ENCODE assay signal across 18 cellular contexts in genomic region chr16:86901483-86901882, GRCh38.
DNase-seq lines count a peak whose midpoint lies in the region; ATAC-seq, FAIRE-seq and TF ChIP-seq lines count a peak whose summit lies in the region.
"Had no signal": no experiment of that assay in that cellular context is flagged by ENCODE, and none has a peak within 500 bp of the region (broad histone marks: within the 10 kb centered on the region; RNA-seq: fewer than 3 reads in every experiment).

No MANE protein-coding gene starts in this region.

- H3K27ac Mint-ChIP-seq in T-helper 2 cell treated with Interferon-gamma antibody and Interleukin-4, amounts not matched to agents 5 μg/mL and 100 μg/mL, for 36 hours = no peak overlapping the region
- H3K27ac Mint-ChIP-seq: memory B cell had no signal

- H3K27ac ChIP-seq in pancreas = no peak overlapping the region
- H3K27ac ChIP-seq: epithelial cell of prostate, neutrophil had no signal

- H3K27me3 Mint-ChIP-seq in T-helper 2 cell treated with Interferon-gamma antibody and Interleukin-4, amounts not matched to agents 5 μg/mL and 100 μg/mL, for 36 hours (ENCODE audit: low read depth) = no peaks in the 10 kb centered on the region

- H3K9ac ChIP-seq in adipocyte (ENCODE audit: low read length) = no peak overlapping the region

- intact Hi-C loops in pancreas (cut with DNase I) = no loop called here

- H3K4me1 ChIP-seq in adipocyte (ENCODE audit: control insufficient read depth, insufficient read depth, low read length) (no peaks in the 10 kb centered on the region), pancreas (no peaks in the 10 kb centered on the region)

- no peaks in the 10 kb centered on the region for H3K4me1 Mint-ChIP-seq in T-helper 2 cell treated with Interferon-gamma antibody and Interleukin-4, amounts not matched to agents 5 μg/mL and 100 μg/mL, for 36 hours (ENCODE audit: low read depth)
- H3K4me1 Mint-ChIP-seq: memory B cell had no signal

- peak; percentile 75 to 91 (median 84) for ATAC-seq in pancreas
- ATAC-seq in HG03521 (IDR thresholded peaks at IDR 0.05; ENCODE audit: unreplicated experiment) = no peak

- H3K4me3 ChIP-seq in adipocyte (ENCODE audit: low read length) (no peak overlapping the region), fibroblast of mammary gland (ENCODE audit: control insufficient read depth, low read depth, low read length) (no peak overlapping the region), pancreas (no peak overlapping the region)

- peak; percentile 6 for DNase-seq in T-helper 2 cell treated with Interferon-gamma antibody and Interleukin-4, amounts not matched to agents 5 μg/mL and 100 μg/mL, for 36 hours (ENCODE audit: low spot score)
- no peak for DNase-seq in T-helper 2 cell
- DNase-seq in adipocyte (ENCODE audit: low read depth) = peak; percentile 17
- DNase-seq in fibroblast of mammary gland (ENCODE audit: low read depth) = peak; percentile 49
- DNase-seq in pancreas = peak in 3 of 6 donors; percentile 5 to 45 (median 34)
- DNase-seq in GM03348 (ENCODE audit: low spot score) = no peak
- no peak for DNase-seq in activated CD4-positive, CD25-positive, alpha-beta regulatory T cell treated with anti-CD3 and anti-CD28 coated beads, Interleukin-2, amount 50 U/mL, for 72 hours
- DNase-seq: 8988T; activated CD8-positive, alpha-beta memory T cell treated with anti-CD3 and anti-CD28 coated beads for 24 hours; GF-D8; KBM-7; NCI-H1436; NCI-H446 treated with DMSO at 0.1 percent for 48 hours; stimulated activated CD4-positive, alpha-beta T cell treated with anti-CD3 and anti-CD28 coated beads, Interleukin-12 subunit alpha, Interleukin-12 subunit beta, amount 100 ng/mL, for 4 hours had no signal

- FAIRE-seq in pancreas (lab: Jason Lieb, UNC) = no peak

- H3K9me3 Mint-ChIP-seq in T-helper 2 cell treated with Interferon-gamma antibody and Interleukin-4, amounts not matched to agents 5 μg/mL and 100 μg/mL, for 36 hours = no peaks in the 10 kb centered on the region
- H3K9me3 Mint-ChIP-seq: memory B cell had no signal

- H3K9me3 ChIP-seq in adipocyte (ENCODE audit: control insufficient read depth, low read length) (no peaks in the 10 kb centered on the region), pancreas (no peaks in the 10 kb centered on the region)
- H3K9me3 ChIP-seq: neutrophil had no signal

- WGBS in pancreas, 2 donors = 16 to 19% methylated on average over 6 of the region's 6 CpGs

- H3K36me3 ChIP-seq in adipocyte (ENCODE audit: control insufficient read depth, insufficient read depth, low read length, severe bottlenecking) (no peaks in the 10 kb centered on the region), pancreas (no peaks in the 10 kb centered on the region)
- H3K36me3 ChIP-seq: neutrophil had no signal

- H3K27me3 ChIP-seq in adipocyte (replicated peaks; ENCODE audit: control insufficient read depth, insufficient read depth, low read length) = peaks cover 50% of the 10 kb centered on the region
- no peaks in the 10 kb centered on the region for H3K27me3 ChIP-seq in pancreas

- H3K36me3 Mint-ChIP-seq in T-helper 2 cell treated with Interferon-gamma antibody and Interleukin-4, amounts not matched to agents 5 μg/mL and 100 μg/mL, for 36 hours (ENCODE audit: low read depth) = no peaks in the 10 kb centered on the region
- H3K36me3 Mint-ChIP-seq: memory B cell had no signal

- no peak for TF ChIP-seq CTCF in fibroblast of mammary gland (conservative IDR thresholded peaks at IDR 0.05; ENCODE audit: control insufficient read depth, insufficient read depth, low read depth, low read length)
- no peak for TF ChIP-seq CTCF in pancreas (IDR thresholded peaks at IDR 0.05)

- H3K4me3 Mint-ChIP-seq in T-helper 2 cell treated with Interferon-gamma antibody and Interleukin-4, amounts not matched to agents 5 μg/mL and 100 μg/mL, for 36 hours = no peak overlapping the region
- H3K4me3 Mint-ChIP-seq: memory B cell had no signal

Comparison
In these comparisons a context has a peak if more than half of its experiments do, and no peak if none do; other contexts are left out.
1. DNase-seq: peak in T-helper 2 cell treated with Interferon-gamma antibody and Interleukin-4, amounts not matched to agents 5 μg/mL and 100 μg/mL, for 36 hours (single experiment), adipocyte (single experiment) and fibroblast of mammary gland (single experiment); none in T-helper 2 cell (0 of 5), GM03348 (single experiment) and activated CD4-positive, CD25-positive, alpha-beta regulatory T cell treated with anti-CD3 and anti-CD28 coated beads, Interleukin-2, amount 50 U/mL, for 72 hours (single experiment).